In the genomic region with DNA sequence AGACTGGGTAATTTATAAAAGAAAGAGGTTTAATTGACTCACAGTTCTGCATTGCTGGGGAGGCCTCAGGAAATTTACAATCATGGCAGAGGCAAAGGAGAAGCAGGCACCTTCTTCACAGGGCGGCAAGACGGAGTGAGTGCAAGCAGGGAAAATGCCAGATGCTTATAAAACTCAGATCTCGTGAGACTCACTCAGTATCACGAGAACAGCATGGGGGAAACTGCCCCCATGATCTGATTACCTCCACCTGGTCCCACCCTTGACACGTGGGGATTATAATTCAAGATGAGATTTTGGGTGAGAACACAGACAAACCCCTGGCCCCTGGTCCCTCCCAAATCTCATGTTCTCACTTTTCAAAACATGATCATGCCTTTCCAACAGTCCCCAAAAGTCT, we compare ENCODE assay signal across 14 cellular contexts. TPM values are rescaled to one million over a fixed set of nuclear protein-coding genes. Genes with fewer than 3 reads are reported as not detected.
"Had no signal": no experiment of that assay in that cellular context is flagged by ENCODE, and none has a peak within 500 bp of the region (broad histone marks: within the 10 kb centered on the region; RNA-seq: fewer than 3 reads in every experiment).

No MANE protein-coding gene starts in this region.

RNA-seq across cellular contexts. Expression of gene DEFB118, which starts 4.1 kb away (rescaled TPM):
- total RNA-seq: activated B cell treated with CpG ODN at 0.5 μM for 24 hours; activated CD4-positive, alpha-beta memory T cell treated with anti-CD3 and anti-CD28 coated beads for 36 hours; activated CD4-positive, alpha-beta memory T cell treated with anti-CD3 and anti-CD28 coated beads, Interleukin-2, amount 10 ng/mL, durations not matched to agents 7 days and 5 days; activated CD4-positive, alpha-beta T cell treated with anti-CD3 and anti-CD28 coated beads for 36 hours; activated CD4-positive, alpha-beta T cell treated with anti-CD3 and anti-CD28 coated beads, Interleukin-2, amount 10 ng/mL, durations not matched to agents 24 days and 14 days; activated CD4-positive, alpha-beta T cell treated with anti-CD3 and anti-CD28 coated beads, Interleukin-2, amount 10 ng/mL, durations not matched to agents 7 days and 5 days; activated CD8-positive, alpha-beta memory T cell treated with anti-CD3 and anti-CD28 coated beads for 36 hours; activated CD8-positive, alpha-beta memory T cell treated with anti-CD3 and anti-CD28 coated beads, Interleukin-2, amount 10 ng/mL, durations not matched to agents 7 days and 5 days; activated CD8-positive, alpha-beta T cell treated with anti-CD3 and anti-CD28 coated beads for 36 hours; activated CD8-positive, alpha-beta T cell treated with anti-CD3 and anti-CD28 coated beads, Interleukin-2, amount 10 ng/mL, durations not matched to agents 7 days and 5 days; T-helper 1 cell treated with Interleukin-12 subunit alpha and Interleukin-12 subunit beta and Interleukin-4 antibody, amounts not matched to agents 30 ng/mL and 1 ng/mL, for 36 hours; T-helper 17 cell; T-helper 2 cell treated with Interferon-gamma antibody and Interleukin-4, amounts not matched to agents 100 ng/mL and 5 ng/mL, for 36 hours; WTC11 had no signal

RNA-seq across cellular contexts. Expression of gene DEFB119, which starts 26.1 kb away (rescaled TPM):
- total RNA-seq: activated B cell treated with CpG ODN at 0.5 μM for 24 hours; activated CD4-positive, alpha-beta memory T cell treated with anti-CD3 and anti-CD28 coated beads for 36 hours; activated CD4-positive, alpha-beta memory T cell treated with anti-CD3 and anti-CD28 coated beads, Interleukin-2, amount 10 ng/mL, durations not matched to agents 7 days and 5 days; activated CD4-positive, alpha-beta T cell treated with anti-CD3 and anti-CD28 coated beads for 36 hours; activated CD4-positive, alpha-beta T cell treated with anti-CD3 and anti-CD28 coated beads, Interleukin-2, amount 10 ng/mL, durations not matched to agents 24 days and 14 days; activated CD4-positive, alpha-beta T cell treated with anti-CD3 and anti-CD28 coated beads, Interleukin-2, amount 10 ng/mL, durations not matched to agents 7 days and 5 days; activated CD8-positive, alpha-beta memory T cell treated with anti-CD3 and anti-CD28 coated beads for 36 hours; activated CD8-positive, alpha-beta memory T cell treated with anti-CD3 and anti-CD28 coated beads, Interleukin-2, amount 10 ng/mL, durations not matched to agents 7 days and 5 days; activated CD8-positive, alpha-beta T cell treated with anti-CD3 and anti-CD28 coated beads for 36 hours; activated CD8-positive, alpha-beta T cell treated with anti-CD3 and anti-CD28 coated beads, Interleukin-2, amount 10 ng/mL, durations not matched to agents 7 days and 5 days; T-helper 1 cell treated with Interleukin-12 subunit alpha and Interleukin-12 subunit beta and Interleukin-4 antibody, amounts not matched to agents 30 ng/mL and 1 ng/mL, for 36 hours; T-helper 17 cell; T-helper 2 cell treated with Interferon-gamma antibody and Interleukin-4, amounts not matched to agents 100 ng/mL and 5 ng/mL, for 36 hours; WTC11 had no signal

RNA-seq across cellular contexts. Expression of gene DEFB121, which starts 41.7 kb away (rescaled TPM):
- total RNA-seq: activated B cell treated with CpG ODN at 0.5 μM for 24 hours; activated CD4-positive, alpha-beta memory T cell treated with anti-CD3 and anti-CD28 coated beads for 36 hours; activated CD4-positive, alpha-beta memory T cell treated with anti-CD3 and anti-CD28 coated beads, Interleukin-2, amount 10 ng/mL, durations not matched to agents 7 days and 5 days; activated CD4-positive, alpha-beta T cell treated with anti-CD3 and anti-CD28 coated beads for 36 hours; activated CD4-positive, alpha-beta T cell treated with anti-CD3 and anti-CD28 coated beads, Interleukin-2, amount 10 ng/mL, durations not matched to agents 24 days and 14 days; activated CD4-positive, alpha-beta T cell treated with anti-CD3 and anti-CD28 coated beads, Interleukin-2, amount 10 ng/mL, durations not matched to agents 7 days and 5 days; activated CD8-positive, alpha-beta memory T cell treated with anti-CD3 and anti-CD28 coated beads for 36 hours; activated CD8-positive, alpha-beta memory T cell treated with anti-CD3 and anti-CD28 coated beads, Interleukin-2, amount 10 ng/mL, durations not matched to agents 7 days and 5 days; activated CD8-positive, alpha-beta T cell treated with anti-CD3 and anti-CD28 coated beads for 36 hours; activated CD8-positive, alpha-beta T cell treated with anti-CD3 and anti-CD28 coated beads, Interleukin-2, amount 10 ng/mL, durations not matched to agents 7 days and 5 days; T-helper 1 cell treated with Interleukin-12 subunit alpha and Interleukin-12 subunit beta and Interleukin-4 antibody, amounts not matched to agents 30 ng/mL and 1 ng/mL, for 36 hours; T-helper 17 cell; T-helper 2 cell treated with Interferon-gamma antibody and Interleukin-4, amounts not matched to agents 100 ng/mL and 5 ng/mL, for 36 hours; WTC11 had no signal

RNA-seq across cellular contexts. Expression of gene DEFB116, which starts 55.9 kb away (rescaled TPM):
- total RNA-seq: activated B cell treated with CpG ODN at 0.5 μM for 24 hours; activated CD4-positive, alpha-beta memory T cell treated with anti-CD3 and anti-CD28 coated beads for 36 hours; activated CD4-positive, alpha-beta memory T cell treated with anti-CD3 and anti-CD28 coated beads, Interleukin-2, amount 10 ng/mL, durations not matched to agents 7 days and 5 days; activated CD4-positive, alpha-beta T cell treated with anti-CD3 and anti-CD28 coated beads for 36 hours; activated CD4-positive, alpha-beta T cell treated with anti-CD3 and anti-CD28 coated beads, Interleukin-2, amount 10 ng/mL, durations not matched to agents 24 days and 14 days; activated CD4-positive, alpha-beta T cell treated with anti-CD3 and anti-CD28 coated beads, Interleukin-2, amount 10 ng/mL, durations not matched to agents 7 days and 5 days; activated CD8-positive, alpha-beta memory T cell treated with anti-CD3 and anti-CD28 coated beads for 36 hours; activated CD8-positive, alpha-beta memory T cell treated with anti-CD3 and anti-CD28 coated beads, Interleukin-2, amount 10 ng/mL, durations not matched to agents 7 days and 5 days; activated CD8-positive, alpha-beta T cell treated with anti-CD3 and anti-CD28 coated beads for 36 hours; activated CD8-positive, alpha-beta T cell treated with anti-CD3 and anti-CD28 coated beads, Interleukin-2, amount 10 ng/mL, durations not matched to agents 7 days and 5 days; T-helper 1 cell treated with Interleukin-12 subunit alpha and Interleukin-12 subunit beta and Interleukin-4 antibody, amounts not matched to agents 30 ng/mL and 1 ng/mL, for 36 hours; T-helper 17 cell; T-helper 2 cell treated with Interferon-gamma antibody and Interleukin-4, amounts not matched to agents 100 ng/mL and 5 ng/mL, for 36 hours; WTC11 had no signal
